15 cellular contexts compared by ENCODE assay signal in the genomic region with DNA sequence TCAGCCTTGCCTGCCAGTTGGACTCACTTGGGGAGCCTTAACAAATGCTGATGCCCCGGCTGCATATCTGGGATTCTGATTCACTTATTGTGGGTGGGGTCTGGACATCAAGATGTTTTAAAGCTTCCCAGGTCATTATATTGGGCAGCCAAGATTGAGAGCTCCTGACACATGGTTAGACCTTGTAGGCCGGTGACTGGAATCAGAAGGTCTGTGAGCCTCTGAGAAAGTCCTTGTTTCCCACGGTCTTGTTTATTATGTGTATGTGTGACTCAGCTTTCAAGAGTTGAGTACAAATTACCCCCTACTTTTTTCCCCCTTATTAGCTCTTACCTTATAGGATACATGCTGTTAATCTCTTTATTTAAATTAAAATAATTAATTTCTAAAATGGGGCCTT.
"Had no signal": no experiment of that assay in that cellular context is flagged by ENCODE, and none has a peak within 500 bp of the region (broad histone marks: within the 10 kb centered on the region; RNA-seq: fewer than 3 reads in every experiment).

No MANE protein-coding gene starts in this region.

- H3K27me3 ChIP-seq: body of pancreas had no signal

- H3K9me3 ChIP-seq: body of pancreas, psoas muscle had no signal

- H3K4me1 ChIP-seq: body of pancreas had no signal

- H3K27ac ChIP-seq: body of pancreas, psoas muscle, WERI-Rb-1 had no signal

- H3K4me3 ChIP-seq: body of pancreas, psoas muscle had no signal

- DNase-seq: activated CD4-positive, alpha-beta T cell treated with anti-CD3 and anti-CD28 coated beads for 4 hours; activated CD8-positive, alpha-beta memory T cell treated with anti-CD3 and anti-CD28 coated beads, Interleukin-2, amount 50 U/mL, for 4 hours; activated CD8-positive, alpha-beta T cell treated with anti-CD3 and anti-CD28 coated beads for 36 hours; activated naive CD4-positive, alpha-beta T cell treated with Interleukin-2 at 50 U/mL for 16 hours; activated naive CD8-positive, alpha-beta T cell treated with anti-CD3 and anti-CD28 coated beads, Interleukin-2, amount 50 U/mL, for 24 hours; body of pancreas; endodermal cell; foreskin melanocyte; kidney; nephron progenitor cell; psoas muscle; stimulated activated CD4-positive, alpha-beta T cell treated with anti-CD3 and anti-CD28 coated beads, Interleukin-2, amount 100 ng/mL, for 48 hours; stimulated activated naive CD8-positive, alpha-beta T cell treated with anti-CD3 and anti-CD28 coated beads, Interleukin-15, Interleukin-2, amounts not matched to agents 100 U/mL and 50 U/mL, for 24 hours; T-cell; WERI-Rb-1 had no signal
